8 cellular contexts compared by ENCODE assay signal in the genomic region with DNA sequence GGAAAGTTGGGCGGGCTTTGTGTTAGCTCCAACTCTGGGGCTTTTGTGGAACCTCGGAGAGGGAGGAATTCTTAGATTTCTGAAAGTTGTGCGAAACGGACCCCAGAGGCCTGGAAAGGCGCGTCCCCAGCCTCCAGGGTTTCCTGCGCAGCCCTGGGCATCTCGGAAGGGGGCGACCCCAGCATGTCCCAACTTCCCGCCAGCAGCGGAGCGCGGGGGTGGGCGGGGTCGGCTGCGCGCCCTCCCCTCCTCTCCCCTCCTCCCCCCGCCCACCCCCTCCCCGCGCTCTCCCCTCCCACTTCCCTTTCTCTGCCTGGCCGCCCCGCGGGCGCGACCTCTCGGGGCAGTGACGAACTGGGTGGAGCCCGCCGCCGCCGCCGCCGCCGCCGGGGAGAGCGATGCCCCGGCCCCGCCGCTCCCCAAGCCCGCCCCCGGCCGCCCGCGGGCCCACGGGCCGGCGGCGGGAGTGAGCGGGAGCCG. TPM values are rescaled to one million over a fixed set of nuclear protein-coding genes. Genes with fewer than 3 reads are reported as not detected.
DNase-seq lines count a peak whose midpoint lies in the region; ATAC-seq, FAIRE-seq and TF ChIP-seq lines count a peak whose summit lies in the region.

No MANE protein-coding gene starts in this region.

- peak overlapping the region; percentile 75 for H2AFZ ChIP-seq in endothelial cell of umbilical vein (ENCODE audit: low read depth, low read length)

- BruUV-seq in endothelial cell of umbilical vein (replicated peaks; lab: Mats Ljungman, UMichigan), result no TSS peak

- H3K9me1 ChIP-seq in endothelial cell of umbilical vein (replicated peaks; ENCODE audit: control insufficient read depth, extremely low read depth, insufficient read depth, low read length), result no peaks in the 10 kb centered on the region

- H3K27ac ChIP-seq in endothelial cell of umbilical vein (ENCODE audit: insufficient read depth, low read depth, low read length), result peak overlapping the region; percentile 83

- POLR2A ChIA-PET in endothelial cell of umbilical vein (lab: Charles Lee), result no interaction called here

- peak overlapping the region; percentile 63 for H3K4me3 ChIP-seq in BE2C (ENCODE audit: low read depth, low read length)
- H3K4me3 ChIP-seq in endothelial cell of umbilical vein (replicated peaks in 1 of 3; ENCODE audit: insufficient read depth in 1 of 3, low read depth in 1 of 3, low read length in 3 of 3), result peak overlapping the region; percentile 21 to 77 (median 74)

- TF ChIP-seq CTCF in BE2C (IDR thresholded peaks at IDR 0.05; ENCODE audit: low read depth, low read length), result no peak
- TF ChIP-seq CTCF in endothelial cell of umbilical vein (IDR thresholded peaks at IDR 0.05; ENCODE audit: extremely low read depth in 1 of 2, insufficient read depth in 1 of 2, low read depth in 1 of 2, low read length in 2 of 2), result no peak

- H3K4me1 ChIP-seq in BE2C (no peaks in the 10 kb centered on the region), endothelial cell of umbilical vein (ENCODE audit: control insufficient read depth, extremely low read depth, insufficient read depth, low read length) (peaks cover 13% of the 10 kb centered on the region)

- ATAC-seq in HG03439 (IDR thresholded peaks at IDR 0.05; ENCODE audit: unreplicated experiment), result peak; percentile 79

- no peak for TF ChIP-seq POLR2A in endothelial cell of umbilical vein (IDR thresholded peaks at IDR 0.05; ENCODE audit: low read depth, low read length)

- peaks cover 25% of the 10 kb centered on the region for H3K79me2 ChIP-seq in endothelial cell of umbilical vein (ENCODE audit: control insufficient read depth, insufficient read depth, low read length)

- H3K27me3 ChIP-seq in BE2C (peaks cover 3% of the 10 kb centered on the region; the same call in 1 of the 2 replicates), endothelial cell of umbilical vein (ENCODE audit: control insufficient read depth in 2 of 2, insufficient read depth in 2 of 2, low read length in 2 of 2) (no peaks in the 10 kb centered on the region)

- CTCF ChIA-PET in endothelial cell of umbilical vein (lab: Charles Lee), result interaction anchor here (1.2 to 3.2 kb wide), 5 partner anchors 10 to 58 kb away, joined by 3 to 17 read pairs (median 4); no protein-coding TSS in a partner anchor

- peak; percentile 50 for FAIRE-seq in endothelial cell of umbilical vein (lab: Jason Lieb, UNC)

- H3K9me3 ChIP-seq in BE2C (no peaks in the 10 kb centered on the region), endothelial cell of umbilical vein (replicated peaks; ENCODE audit: control insufficient read depth, insufficient read depth, low read length) (no peaks in the 10 kb centered on the region)

- DNase-seq in BE2C (peak; percentile 79), GM19240 (ENCODE audit: insufficient read length, low spot score) (peak; percentile 61), NOMO-1 treated with DMSO at 0.1 percent for 48 hours (lab: John Stamatoyannopoulos, UW; ENCODE audit: unreplicated experiment) (peak; percentile 83), endothelial cell of umbilical vein (ENCODE audit: low read depth, low spot score) (peak; percentile 51), mucosa of gallbladder (ENCODE audit: low spot score) (peak; percentile 77)
- DNase-seq in activated CD8-positive, alpha-beta memory T cell treated with anti-CD3 and anti-CD28 coated beads, Interleukin-2, amount 50 U/mL, for 48 hours, result peak; percentile 86
- peak; percentile 46 to 49 for DNase-seq in stimulated activated CD8-positive, alpha-beta memory T cell treated with anti-CD3 and anti-CD28 coated beads, Interleukin-4, amount 100 ng/mL, for 4 hours (ENCODE audit: low read depth in 2 of 2, low spot score in 1 of 2)

- dilution Hi-C loops in endothelial cell of umbilical vein (cut with MboI; ENCODE audit: extremely low pct_ligation_motif_present, low sequenced_read_pairs), result no loop called here

- H3K9ac ChIP-seq in endothelial cell of umbilical vein (replicated peaks; ENCODE audit: extremely low read depth, insufficient read depth, low read length), result peak overlapping the region; percentile 89

- no peaks in the 10 kb centered on the region for H4K20me1 ChIP-seq in endothelial cell of umbilical vein (replicated peaks; ENCODE audit: control insufficient read depth, extremely low read depth, insufficient read depth, low read length)

- H3K4me2 ChIP-seq in endothelial cell of umbilical vein (ENCODE audit: insufficient read depth, low read length), result peak overlapping the region; percentile 26

- H3K36me3 ChIP-seq in BE2C, result no peaks in the 10 kb centered on the region
- H3K36me3 ChIP-seq in endothelial cell of umbilical vein (ENCODE audit: control insufficient read depth in 2 of 2, extremely low read depth in 1 of 2, insufficient read depth in 2 of 2, low read length in 2 of 2), result no peaks in the 10 kb centered on the region

- intact Hi-C loops in endothelial cell of umbilical vein (cut with micrococcal nuclease), result loop anchor here (1.0 to 5.0 kb wide), 6 partner anchors 58 to 374 kb away; a partner anchor contains a TSS

TF ChIP-seq in endothelial cell of umbilical vein, 7 proteins besides CTCF, POLR2A, EP300 and RAD21:
- TF ChIP-seq MYC (IDR thresholded peaks at IDR 0.05; ENCODE audit: low read depth, low read length), result no peak
- no peak for TF ChIP-seq POLR2AphosphoS5 (IDR thresholded peaks at IDR 0.05; ENCODE audit: insufficient read depth, low read depth, low read length)
- TF ChIP-seq FOS (IDR thresholded peaks at IDR 0.05; ENCODE audit: borderline replicate concordance, insufficient read depth, low read length), result no peak
- no peak for TF ChIP-seq JUN (IDR thresholded peaks at IDR 0.05; ENCODE audit: borderline replicate concordance, insufficient read depth, insufficient read length, low read depth)

RNA-seq across cellular contexts. Expression of a gene that starts 16.8 kb away (rescaled TPM):
- not detected for polyA plus RNA-seq in BE2C (2012; ENCODE audit: insufficient read depth, insufficient read length, low read depth)
- not detected in 2 replicates for total RNA-seq in endothelial cell of umbilical vein
- polyA plus RNA-seq in endothelial cell of umbilical vein, result not detected in 2 replicates
- not detected in 2 replicates for polyA plus RNA-seq in endothelial cell of umbilical vein (2011; cell fraction: cytosol; rRNA removed)
- polyA plus RNA-seq in endothelial cell of umbilical vein (2011; cell fraction: nucleus; rRNA removed), result not detected in 2 replicates
- polyA plus RNA-seq in endothelial cell of umbilical vein (2012), result not detected in 2 replicates
- polyA minus RNA-seq in endothelial cell of umbilical vein, result not detected in 2 replicates
- not detected for polyA minus RNA-seq in endothelial cell of umbilical vein (2011; cell fraction: cytosol; rRNA and poly(A)+ RNA removed)
- not detected in 2 replicates for polyA minus RNA-seq in endothelial cell of umbilical vein (2011; cell fraction: nucleus; rRNA and poly(A)+ RNA removed)
- 1.1 TPM for total RNA-seq in mucosa of gallbladder

Comparison
In these comparisons a context has a peak if more than half of its experiments do, and no peak if none do; other contexts are left out.
1. Peak in every context shown above with its lines: DNase-seq, ATAC-seq, H3K4me3 ChIP-seq and H3K27ac ChIP-seq.